25 cellular contexts compared by ENCODE assay signal in the genomic region with DNA sequence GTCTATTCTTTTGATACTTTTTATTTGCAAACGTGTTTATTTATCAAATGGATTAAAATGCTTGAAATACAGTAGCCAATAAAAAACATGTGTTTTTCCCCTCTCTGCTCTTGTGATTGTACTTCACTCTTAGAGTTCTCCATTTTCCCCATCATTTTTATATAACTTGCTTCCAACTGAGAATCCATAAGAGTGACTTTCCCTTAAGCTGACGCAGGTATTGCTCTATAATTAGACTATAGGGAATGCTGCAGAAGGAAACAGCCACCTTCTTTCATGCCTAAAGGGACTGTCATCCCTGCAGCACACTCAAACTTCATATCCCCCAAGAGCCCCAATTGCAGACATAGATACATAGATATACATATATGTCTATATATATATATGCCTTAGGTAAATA.
"Had no signal": no experiment of that assay in that cellular context is flagged by ENCODE, and none has a peak within 500 bp of the region (broad histone marks: within the 10 kb centered on the region; RNA-seq: fewer than 3 reads in every experiment).

No MANE protein-coding gene starts in this region.

- H3K36me3 ChIP-seq: stomach, suprapubic skin, thoracic aorta, thyroid gland, tibial artery, tibial nerve, transverse colon, upper lobe of left lung, upper lobe of right lung, uterus, vagina had no signal

- H3K27me3 ChIP-seq: stomach, suprapubic skin, testis, thyroid gland, tibial artery, tibial nerve, transverse colon, upper lobe of left lung, upper lobe of right lung, uterus, vagina had no signal

- DNase-seq: stimulated activated CD4-positive, alpha-beta T cell treated with anti-CD3 and anti-CD28 coated beads, Interleukin-2, amount 100 ng/mL, for 48 hours; stimulated activated CD4-positive, alpha-beta T cell treated with anti-CD3 and anti-CD28 coated beads, Interleukin-4, amount 100 ng/mL, for 1 hour; stimulated activated CD4-positive, alpha-beta T cell treated with anti-CD3 and anti-CD28 coated beads, Interleukin-4, amount 100 ng/mL, for 24 hours; stimulated activated CD4-positive, alpha-beta T cell treated with anti-CD3 and anti-CD28 coated beads, Interleukin-4, amount 100 ng/mL, for 4 hours; stimulated activated CD8-positive, alpha-beta memory T cell treated with anti-CD3 and anti-CD28 coated beads, Interleukin-4, amount 100 ng/mL, for 48 hours; stimulated activated naive B cell treated with anti-CD40 and anti-IgM and Interleukin-4, amounts not matched to agents 10 μg/mL and 1 μg/mL and 100 μg/mL, for 72 hours; stimulated activated naive CD4-positive, alpha-beta T cell; stimulated activated naive CD4-positive, alpha-beta T cell treated with Interleukin-2 at 50 U/mL for 16 hours; stimulated activated naive CD8-positive, alpha-beta T cell treated with anti-CD3 and anti-CD28 coated beads, Interleukin-15, amount 100 ng/mL, for 72 hours; stimulated activated naive CD8-positive, alpha-beta T cell treated with anti-CD3 and anti-CD28 coated beads, Interleukin-15, Interleukin-2, amounts not matched to agents 100 U/mL and 50 U/mL, for 24 hours; stomach; substantia nigra; testis; thyroid gland; tibial artery; transverse colon; upper lobe of left lung; upper lobe of right lung; uterus had no signal

- ATAC-seq: stimulated activated effector memory CD8-positive, alpha-beta T cell treated with anti-CD3 and anti-CD28 coated beads, Interleukin-12 subunit alpha, Interleukin-12 subunit beta, amount 100 ng/mL, for 72 hours; stimulated activated memory B cell treated with anti-CD40 and anti-IgM and Interleukin-4, amounts not matched to agents 10 μg/mL and 1 μg/mL and 100 μg/mL, for 72 hours; stimulated activated naive B cell treated with anti-CD40 and anti-IgM and Interleukin-4, amounts not matched to agents 10 μg/mL and 1 μg/mL and 100 μg/mL, for 72 hours; stimulated activated naive CD8-positive, alpha-beta T cell treated with anti-CD3 and anti-CD28 coated beads, Interleukin-15, amount 100 ng/mL, for 72 hours; stimulated activated naive CD8-positive, alpha-beta T cell treated with anti-CD3 and anti-CD28 coated beads, Interleukin-15, Interleukin-2, amounts not matched to agents 100 U/mL and 50 U/mL, for 24 hours; upper lobe of right lung had no signal

- H3K9me3 ChIP-seq: suprapubic skin, testis, thoracic aorta, thyroid gland, tibial artery, tibial nerve, transverse colon, upper lobe of left lung, upper lobe of right lung, uterus, vagina had no signal

- H3K27ac ChIP-seq: stomach, suprapubic skin, testis, thoracic aorta, thyroid gland, tibial artery, transverse colon, upper lobe of left lung, upper lobe of right lung, uterus, vagina had no signal

- H3K4me3 ChIP-seq: stomach, suprapubic skin, testis, thoracic aorta, thyroid gland, tibial artery, tibial nerve, transverse colon, upper lobe of left lung, upper lobe of right lung, uterus, vagina had no signal
